ENCODE assay signal across 16 cellular contexts in genomic region chr19:41868989-41869300, GRCh38. TPM values are rescaled to one million over a fixed set of nuclear protein-coding genes. Genes with fewer than 3 reads are reported as not detected.
DNase-seq lines count a peak whose midpoint lies in the region; ATAC-seq and TF ChIP-seq lines count a peak whose summit lies in the region.
"Had no signal": no experiment of that assay in that cellular context is flagged by ENCODE, and none has a peak within 500 bp of the region (broad histone marks: within the 10 kb centered on the region; RNA-seq: fewer than 3 reads in every experiment).

No MANE protein-coding gene starts in this region.

- no peak for TF ChIP-seq CTCF in RWPE1 (conservative IDR thresholded peaks at IDR 0.05; ENCODE audit: low read depth)

- POLR2A ChIA-PET in RWPE1 (lab: Yijun Ruan, JAX; ENCODE audit: low non-redundant PET), result no interaction called here

- no peak for DNase-seq in activated naive CD4-positive, alpha-beta T cell treated with anti-CD3 and anti-CD28 coated beads for 36 hours
- no peak for DNase-seq in activated naive CD4-positive, alpha-beta T cell treated with anti-CD3 and anti-CD28 coated beads, Interleukin-2, amount 50 U/mL, for 16 hours
- DNase-seq in RWPE1 (ENCODE audit: low spot score) (no peak), HK-2 (ENCODE audit: unreplicated experiment) (no peak)
- no peak for DNase-seq in effector memory CD8-positive, alpha-beta T cell
- DNase-seq in stimulated activated naive CD8-positive, alpha-beta T cell treated with anti-CD3 and anti-CD28 coated beads, Interleukin-15, amount 100 ng/mL, for 72 hours, result no peak
- DNase-seq: head of caudate nucleus, IMR-90, left ventricle myocardium inferior, NCI-H1694, nucleus accumbens had no signal

- ATAC-seq in effector memory CD8-positive, alpha-beta T cell (replicated peaks), result no peak
- ATAC-seq in stimulated activated naive CD8-positive, alpha-beta T cell treated with anti-CD3 and anti-CD28 coated beads, Interleukin-15, amount 100 ng/mL, for 72 hours, result no peak
- ATAC-seq in HG03139 (IDR thresholded peaks at IDR 0.05; ENCODE audit: unreplicated experiment) (no peak), HG02642 (IDR thresholded peaks at IDR 0.05; ENCODE audit: poor library complexity, unreplicated experiment) (no peak)

- CTCF ChIA-PET in activated naive CD4-positive, alpha-beta T cell treated with anti-CD3 and anti-CD28 coated beads for 36 hours (lab: Charles Lee), result interaction anchor here (1.2 kb wide), 1 partner anchor 80 kb away, joined by 4 read pairs; no protein-coding TSS in a partner anchor
- CTCF ChIA-PET in RWPE1 (lab: Yijun Ruan, JAX), result no interaction called here

- H3K36me3 Mint-ChIP-seq in activated naive CD4-positive, alpha-beta T cell treated with anti-CD3 and anti-CD28 coated beads for 36 hours (ENCODE audit: low read depth), result peaks cover 63% of the 10 kb centered on the region
- peaks cover 71% of the 10 kb centered on the region for H3K36me3 Mint-ChIP-seq in effector memory CD8-positive, alpha-beta T cell (ENCODE audit: insufficient read depth)

- H3K4me3 Mint-ChIP-seq in activated naive CD4-positive, alpha-beta T cell treated with anti-CD3 and anti-CD28 coated beads for 36 hours, result no peak overlapping the region
- peak overlapping the region in 1 of 2 donors; percentile 47 for H3K4me3 Mint-ChIP-seq in effector memory CD8-positive, alpha-beta T cell
- peak overlapping the region in 1 of 2 donors; percentile 55 for H3K4me3 Mint-ChIP-seq in stimulated activated naive CD8-positive, alpha-beta T cell treated with anti-CD3 and anti-CD28 coated beads, Interleukin-15, amount 100 ng/mL, for 72 hours
- H3K4me3 Mint-ChIP-seq: brain had no signal

- intact Hi-C loops in activated naive CD4-positive, alpha-beta T cell treated with anti-CD3 and anti-CD28 coated beads for 36 hours (cut with micrococcal nuclease), result no loop called here

- H3K27ac ChIP-seq in RWPE1, result peak overlapping the region; percentile 64

- peak overlapping the region; percentile 96 for H3K27ac Mint-ChIP-seq in activated naive CD4-positive, alpha-beta T cell treated with anti-CD3 and anti-CD28 coated beads for 36 hours
- H3K27ac Mint-ChIP-seq in effector memory CD8-positive, alpha-beta T cell, result peak overlapping the region; percentile 84 to 92
- peak overlapping the region; percentile 40 to 84 for H3K27ac Mint-ChIP-seq in stimulated activated naive CD8-positive, alpha-beta T cell treated with anti-CD3 and anti-CD28 coated beads, Interleukin-15, amount 100 ng/mL, for 72 hours

- H3K4me1 Mint-ChIP-seq in activated naive CD4-positive, alpha-beta T cell treated with anti-CD3 and anti-CD28 coated beads for 36 hours (ENCODE audit: low read depth), result peaks cover 79% of the 10 kb centered on the region
- H3K4me1 Mint-ChIP-seq in effector memory CD8-positive, alpha-beta T cell (ENCODE audit: low read depth in 2 of 2), result peaks cover 42 to 54% of the 10 kb centered on the region in 2 donors
- peaks cover 97% of the 10 kb centered on the region for H3K4me1 Mint-ChIP-seq in stimulated activated naive CD8-positive, alpha-beta T cell treated with anti-CD3 and anti-CD28 coated beads, Interleukin-15, amount 100 ng/mL, for 72 hours

- H3K27me3 Mint-ChIP-seq in activated naive CD4-positive, alpha-beta T cell treated with anti-CD3 and anti-CD28 coated beads for 36 hours (ENCODE audit: low read depth), result no peaks in the 10 kb centered on the region
- H3K27me3 Mint-ChIP-seq in effector memory CD8-positive, alpha-beta T cell, result no peaks in the 10 kb centered on the region
- no peaks in the 10 kb centered on the region for H3K27me3 Mint-ChIP-seq in stimulated activated naive CD8-positive, alpha-beta T cell treated with anti-CD3 and anti-CD28 coated beads, Interleukin-15, amount 100 ng/mL, for 72 hours
- H3K27me3 Mint-ChIP-seq: brain had no signal

- no peaks in the 10 kb centered on the region for H3K9me3 Mint-ChIP-seq in activated naive CD4-positive, alpha-beta T cell treated with anti-CD3 and anti-CD28 coated beads for 36 hours
- no peaks in the 10 kb centered on the region for H3K9me3 Mint-ChIP-seq in effector memory CD8-positive, alpha-beta T cell
- no peaks in the 10 kb centered on the region for H3K9me3 Mint-ChIP-seq in stimulated activated naive CD8-positive, alpha-beta T cell treated with anti-CD3 and anti-CD28 coated beads, Interleukin-15, amount 100 ng/mL, for 72 hours
- H3K9me3 Mint-ChIP-seq: brain had no signal

RNA-seq across cellular contexts. Expression of gene CD79A, which starts 8.1 kb away (rescaled TPM):
- total RNA-seq in activated naive CD4-positive, alpha-beta T cell treated with anti-CD3 and anti-CD28 coated beads for 36 hours, result 1 to 10 TPM; 2.5 to 2.7 TPM
- total RNA-seq: Daoy, IMR-90, left ventricle myocardium inferior, smooth muscle cell had no signal

RNA-seq across cellular contexts. Expression of gene RPS19, which starts 8.9 kb away (rescaled TPM):
- 1,000 to 10,000 TPM; 4,092 to 4,109 TPM for total RNA-seq in activated naive CD4-positive, alpha-beta T cell treated with anti-CD3 and anti-CD28 coated beads for 36 hours

RNA-seq across cellular contexts. Expression of gene ARHGEF1, which starts 14.0 kb away (rescaled TPM):
- total RNA-seq in activated naive CD4-positive, alpha-beta T cell treated with anti-CD3 and anti-CD28 coated beads for 36 hours, result 100 to 1,000 TPM; 246 to 260 TPM

RNA-seq across cellular contexts. Expression of gene DMRTC2, which starts 24.1 kb away (rescaled TPM):
- not detected for total RNA-seq in activated naive CD4-positive, alpha-beta T cell treated with anti-CD3 and anti-CD28 coated beads for 36 hours
- total RNA-seq: Daoy, IMR-90, left ventricle myocardium inferior, smooth muscle cell had no signal

RNA-seq across cellular contexts. Expression of gene LYPD4, which starts 24.5 kb away (rescaled TPM):
- total RNA-seq in activated naive CD4-positive, alpha-beta T cell treated with anti-CD3 and anti-CD28 coated beads for 36 hours, result not detected
- total RNA-seq: Daoy, IMR-90, left ventricle myocardium inferior, smooth muscle cell had no signal
